8 cellular contexts compared by ENCODE assay signal in genomic region chr2:112692496-112692911, GRCh38. TPM values are rescaled to one million over a fixed set of nuclear protein-coding genes. Genes with fewer than 3 reads are reported as not detected.
A peak's percentile ranks its signal among the peaks of the same experiment; 100 is the strongest.
DNase-seq lines count a peak whose midpoint lies in the region; ATAC-seq and TF ChIP-seq lines count a peak whose summit lies in the region.

No MANE protein-coding gene starts in this region.

- H3K4me1 ChIP-seq in HUES6 (ENCODE audit: control insufficient read depth, insufficient read depth, low read length) = peaks cover 14% of the 10 kb centered on the region
- peaks cover 5 to 21% of the 10 kb centered on the region in 2 experiments; a peak in 3 of 4 replicates for H3K4me1 ChIP-seq in SK-N-SH (ENCODE audit: control insufficient read depth in 1 of 2, insufficient read depth in 2 of 2, low read depth in 1 of 2, low read length in 1 of 2)

- H3K36me3 ChIP-seq in HUES6 (ENCODE audit: control insufficient read depth, insufficient read depth, low read length) (no peaks in the 10 kb centered on the region), SK-N-SH (replicated peaks in 1 of 2; ENCODE audit: control insufficient read depth in 1 of 2, insufficient read depth in 2 of 2, low read length in 1 of 2) (no peaks in the 10 kb centered on the region)

- no peaks in the 10 kb centered on the region for H3K79me2 ChIP-seq in SK-N-SH (ENCODE audit: insufficient read depth)

- no peak for TF ChIP-seq RAD21 in SK-N-SH (IDR thresholded peaks at IDR 0.05; ENCODE audit: low read length)

- H3K4me2 ChIP-seq in SK-N-SH = peak overlapping the region; percentile 53

- H3K9me3 ChIP-seq in HUES6 (ENCODE audit: control insufficient read depth, insufficient read depth, low read depth, low read length) = no peaks in the 10 kb centered on the region
- no peaks in the 10 kb centered on the region for H3K9me3 ChIP-seq in SK-N-SH

- no peak for TF ChIP-seq CTCF in SK-N-SH (IDR thresholded peaks at IDR 0.05)

- H2AFZ ChIP-seq in SK-N-SH (ENCODE audit: low read depth) = peak overlapping the region; percentile 54; the same call in 1 of the 2 replicates

- 14% methylated on average over 5 of the region's 5 CpGs for WGBS in SK-N-SH (ENCODE audit: low lambda C conversion rate)

- DNase-seq in EL = peak; percentile 97
- DNase-seq in SK-N-SH = no peak
- DNase-seq in islet precursor cell = peak; percentile 96
- DNase-seq in stimulated activated CD8-positive, alpha-beta memory T cell treated with anti-CD3 and anti-CD28 coated beads, Interleukin-15, amount 100 ng/mL, for 48 hours (ENCODE audit: low read depth in 2 of 2) = peak; percentile 49 to 62
- no peak for DNase-seq in occipital lobe (lab: John Stamatoyannopoulos, UW)

- H3K27me3 ChIP-seq in HUES6 (ENCODE audit: control insufficient read depth, insufficient read depth, low read length) (no peaks in the 10 kb centered on the region), SK-N-SH (ENCODE audit: insufficient read depth) (no peaks in the 10 kb centered on the region)

- H3K9ac ChIP-seq in HUES6 (ENCODE audit: low read length) (peak overlapping the region; percentile 26), SK-N-SH (peak overlapping the region; percentile 46)

- peak; percentile 83 for ATAC-seq in GM21717 (IDR thresholded peaks at IDR 0.05; ENCODE audit: unreplicated experiment)

- H3K27ac ChIP-seq in HUES6 (ENCODE audit: low read depth, low read length) (no peak overlapping the region), SK-N-SH (ENCODE audit: low read depth in 2 of 2, low read length in 1 of 2) (peak overlapping the region in 1 of 2 experiments; percentile 73; a peak in 2 of 4 replicates), angular gyrus (ENCODE audit: low read depth, low read length) (peak overlapping the region; percentile 80)

- no peaks in the 10 kb centered on the region for H3K9me2 ChIP-seq in SK-N-SH

- no peaks in the 10 kb centered on the region for H4K20me1 ChIP-seq in SK-N-SH (ENCODE audit: insufficient read depth)

- CTCF ChIA-PET in SK-N-SH (lab: Yijun Ruan, JAX) = interaction anchor here (1.1 to 3.6 kb wide), 5 partner anchors 10 to 67 kb away, joined by 3 to 28 read pairs (median 14); no protein-coding TSS in a partner anchor

- TF ChIP-seq EP300 in SK-N-SH (IDR thresholded peaks at IDR 0.05; ENCODE audit: borderline replicate concordance in 1 of 2, low read depth in 1 of 2, low read length in 1 of 2) = no peak; a peak in 1 of 4 replicates

- H3K4me3 ChIP-seq in HUES6 (ENCODE audit: low read depth, low read length) (no peak overlapping the region), SK-N-SH (ENCODE audit: low read depth in 2 of 2, low read length in 1 of 2) (no peak overlapping the region)

- POLR2A ChIA-PET in SK-N-SH (lab: Yijun Ruan, JAX) = no interaction called here

- peaks cover 8% of the 10 kb centered on the region for H3F3A ChIP-seq in SK-N-SH (replicated peaks; ENCODE audit: insufficient read depth)

TF ChIP-seq in SK-N-SH, 30 proteins besides CTCF, POLR2A, EP300 and RAD21 (continues in another document):
- TF ChIP-seq PBX3 (IDR thresholded peaks at IDR 0.05) (no peak), FOSL2 (IDR thresholded peaks at IDR 0.05; ENCODE audit: borderline replicate concordance, low read depth) (peak; percentile 77; the same call in 1 of the 2 replicates), SMC3 (IDR thresholded peaks at IDR 0.05; ENCODE audit: low read depth, low read length) (no peak), TAF1 (IDR thresholded peaks at IDR 0.05; ENCODE audit: borderline replicate concordance, low read depth, low read length) (no peak), FOXM1 (IDR thresholded peaks at IDR 0.05; ENCODE audit: low read depth) (no peak), SIN3A (IDR thresholded peaks at IDR 0.05; ENCODE audit: borderline replicate concordance, low read depth, low read length) (no peak), YY1 (IDR thresholded peaks at IDR 0.05; ENCODE audit: low read depth) (no peak), TCF12 (IDR thresholded peaks at IDR 0.05) (peak; percentile 65), RXRA (IDR thresholded peaks at IDR 0.05; ENCODE audit: borderline replicate concordance, low read depth) (no peak), MXI1 (IDR thresholded peaks at IDR 0.05; ENCODE audit: low read depth, low read length) (no peak), ZBTB33 (IDR thresholded peaks at IDR 0.05; ENCODE audit: borderline replicate concordance, low read depth) (no peak), USF1 (IDR thresholded peaks at IDR 0.05; ENCODE audit: borderline replicate concordance, low read depth) (peak; percentile 48; the same call in 1 of the 2 replicates), TEAD4 (IDR thresholded peaks at IDR 0.05; ENCODE audit: borderline replicate concordance, insufficient read depth) (no peak), JUND (IDR thresholded peaks at IDR 0.05) (peak; percentile 59; the same call in 1 of the 2 replicates), USF2 (IDR thresholded peaks at IDR 0.05; ENCODE audit: borderline replicate concordance, low read depth, low read length) (no peak), RCOR1 (IDR thresholded peaks at IDR 0.05; ENCODE audit: low read length) (no peak), NFIC (IDR thresholded peaks at IDR 0.05; ENCODE audit: borderline replicate concordance) (no peak; the same call in 1 of the 2 replicates), EZH2phosphoT487 (IDR thresholded peaks at IDR 0.05; ENCODE audit: borderline replicate concordance, low read depth) (no peak), GABPA (IDR thresholded peaks at IDR 0.05; ENCODE audit: low read depth) (no peak), MAX (IDR thresholded peaks at IDR 0.05; ENCODE audit: low read depth) (no peak; the same call in 1 of the 2 replicates), GATA2 (CRISPR knock-in tag; IDR thresholded peaks at IDR 0.05) (no peak)

RNA-seq across cellular contexts. Expression of gene NT5DC4, which starts 28.3 kb away (rescaled TPM):
- not detected in 2 replicates for polyA plus RNA-seq in SK-N-SH (2012; rRNA removed)
- polyA plus RNA-seq in SK-N-SH (2012; cell fraction: cytosol; rRNA removed) = 0.01 TPM in 1 of 2 replicates, not detected in the other
- 0.01 and 0.07 TPM in 2 replicates for polyA plus RNA-seq in SK-N-SH (2012; cell fraction: nucleus; rRNA removed)
- not detected for total RNA-seq in occipital lobe

RNA-seq across cellular contexts. Expression of gene SLC20A1, which starts 46.8 kb away (rescaled TPM):
- polyA plus RNA-seq in SK-N-SH (2012; rRNA removed) = 56.3 and 62.0 TPM in 2 replicates
- polyA plus RNA-seq in SK-N-SH (2012; cell fraction: cytosol; rRNA removed) = 52.8 and 58.8 TPM in 2 replicates
- polyA plus RNA-seq in SK-N-SH (2012; cell fraction: nucleus; rRNA removed) = 64.5 and 103 TPM in 2 replicates
- 34.2 TPM for total RNA-seq in occipital lobe

Comparison
In these comparisons a context has a peak if more than half of its experiments do, and no peak if none do; other contexts are left out.
1. DNase-seq: peak in EL (single experiment), islet precursor cell (single experiment) and stimulated activated CD8-positive, alpha-beta memory T cell treated with anti-CD3 and anti-CD28 coated beads, Interleukin-15, amount 100 ng/mL, for 48 hours (2 of 2); none in SK-N-SH (single experiment) and occipital lobe (single experiment).